1 cellular context compared by ENCODE assay signal in genomic region chr19:54408627-54409026, GRCh38.
TF ChIP-seq lines count a peak whose summit lies in the region.

No MANE protein-coding gene starts in this region.

TF ChIP-seq in K562, 482 proteins besides CTCF, POLR2A, EP300 and RAD21:
- no peak for TF ChIP-seq HOXB6 (CRISPR knock-in tag; IDR thresholded peaks at IDR 0.05; ENCODE audit: borderline replicate concordance)
- TF ChIP-seq PCBP1 (IDR thresholded peaks at IDR 0.05; ENCODE audit: low read depth, low read length, poor library complexity, severe bottlenecking) = peak; percentile 79
- peak; percentile 67 for TF ChIP-seq PCBP2 (IDR thresholded peaks at IDR 0.05; ENCODE audit: low read depth, low read length, poor library complexity, severe bottlenecking)
- no peak for TF ChIP-seq KHSRP (IDR thresholded peaks at IDR 0.05)
- TF ChIP-seq ARNT (IDR thresholded peaks at IDR 0.05) = no peak
- peak; percentile 82 for TF ChIP-seq HNRNPK (IDR thresholded peaks at IDR 0.05; ENCODE audit: low read depth, low read length, poor library complexity, severe bottlenecking)
- no peak for TF ChIP-seq ZBTB17 (CRISPR knock-in tag; IDR thresholded peaks at IDR 0.05)
